19 cellular contexts compared by ENCODE assay signal in the genomic region with DNA sequence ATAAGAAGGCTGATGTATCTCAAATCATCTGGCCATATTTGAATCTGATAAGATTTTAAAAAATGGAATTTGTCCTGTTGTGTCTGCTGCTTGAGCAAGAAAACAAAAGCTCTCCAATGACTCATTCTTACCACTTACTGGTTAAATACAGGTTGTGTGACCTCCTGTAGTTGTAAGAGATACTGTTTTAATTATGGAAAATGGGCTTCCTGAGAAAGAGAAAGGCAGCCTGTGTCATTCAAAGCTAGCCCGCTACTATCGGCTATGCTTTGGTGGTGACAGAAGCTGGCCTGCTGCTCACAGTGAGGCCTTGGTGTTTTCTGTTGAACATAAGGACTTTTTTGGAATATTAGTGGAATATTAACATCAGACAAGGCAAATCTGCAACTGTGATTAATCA.
A peak's percentile ranks its signal among the peaks of the same experiment; 100 is the strongest.
DNase-seq lines count a peak whose midpoint lies in the region; ATAC-seq, FAIRE-seq and TF ChIP-seq lines count a peak whose summit lies in the region.
"Had no signal": no experiment of that assay in that cellular context is flagged by ENCODE, and none has a peak within 500 bp of the region (broad histone marks: within the 10 kb centered on the region; RNA-seq: fewer than 3 reads in every experiment).

No MANE protein-coding gene starts in this region.

- H3K36me3 ChIP-seq in astrocyte (ENCODE audit: insufficient read depth, low read length): no peaks in the 10 kb centered on the region
- H3K36me3 ChIP-seq: pancreas, upper lobe of right lung had no signal

- no peak overlapping the region for H3K4me2 ChIP-seq in astrocyte (ENCODE audit: low read length)
- H3K4me2 ChIP-seq: A549 had no signal

- no peaks in the 10 kb centered on the region for H3K27me3 Mint-ChIP-seq in astrocyte (ENCODE audit: low read depth, unreplicated experiment)
- H3K27me3 Mint-ChIP-seq in stimulated activated naive B cell treated with anti-CD40 and anti-IgM and Interleukin-4, amounts not matched to agents 10 μg/mL and 1 μg/mL and 100 μg/mL, for 72 hours: no peaks in the 10 kb centered on the region
- H3K27me3 Mint-ChIP-seq in activated CD4-positive, alpha-beta memory T cell treated with anti-CD3 and anti-CD28 coated beads for 36 hours: no peaks in the 10 kb centered on the region
- H3K27me3 Mint-ChIP-seq: CD4-positive, alpha-beta T cell had no signal

- H4K20me1 ChIP-seq in astrocyte (ENCODE audit: insufficient read depth, low read length): no peaks in the 10 kb centered on the region

- intact Hi-C loops in activated CD4-positive, alpha-beta memory T cell treated with anti-CD3 and anti-CD28 coated beads for 36 hours (cut with micrococcal nuclease): no loop called here

- no peak overlapping the region for H3K4me3 Mint-ChIP-seq in astrocyte (ENCODE audit: unreplicated experiment)
- no peak overlapping the region for H3K4me3 Mint-ChIP-seq in stimulated activated naive B cell treated with anti-CD40 and anti-IgM and Interleukin-4, amounts not matched to agents 10 μg/mL and 1 μg/mL and 100 μg/mL, for 72 hours
- no peak overlapping the region for H3K4me3 Mint-ChIP-seq in activated CD4-positive, alpha-beta memory T cell treated with anti-CD3 and anti-CD28 coated beads for 36 hours
- H3K4me3 Mint-ChIP-seq: CD4-positive, alpha-beta T cell; T-helper 2 cell treated with Interferon-gamma antibody and Interleukin-4, amounts not matched to agents 5 μg/mL and 100 μg/mL, for 36 hours had no signal

- POLR2A ChIA-PET in activated CD4-positive, alpha-beta memory T cell treated with anti-CD3 and anti-CD28 coated beads for 36 hours (lab: Charles Lee): no interaction called here

- no peak overlapping the region for H3K4me3 ChIP-seq in astrocyte (ENCODE audit: insufficient read depth, low read depth, low read length)
- H3K4me3 ChIP-seq: A549, coronary artery, pancreas, upper lobe of right lung had no signal

- H3K9me3 Mint-ChIP-seq in astrocyte (ENCODE audit: unreplicated experiment): peaks cover 6% of the 10 kb centered on the region
- H3K9me3 Mint-ChIP-seq in stimulated activated naive B cell treated with anti-CD40 and anti-IgM and Interleukin-4, amounts not matched to agents 10 μg/mL and 1 μg/mL and 100 μg/mL, for 72 hours: peaks cover 10 to 17% of the 10 kb centered on the region in 2 donors
- peaks cover 14% of the 10 kb centered on the region for H3K9me3 Mint-ChIP-seq in activated CD4-positive, alpha-beta memory T cell treated with anti-CD3 and anti-CD28 coated beads for 36 hours

- no peaks in the 10 kb centered on the region for H3K79me2 ChIP-seq in astrocyte (ENCODE audit: insufficient read depth, low read length)

- ATAC-seq in HG03432 (IDR thresholded peaks at IDR 0.05; ENCODE audit: unreplicated experiment): peak; percentile 43
- ATAC-seq in stimulated activated naive B cell treated with anti-CD40 and anti-IgM and Interleukin-4, amounts not matched to agents 10 μg/mL and 1 μg/mL and 100 μg/mL, for 72 hours (replicated peaks): peak; percentile 72 to 80
- ATAC-seq in GM21515 (IDR thresholded peaks at IDR 0.05; ENCODE audit: unreplicated experiment): no peak
- ATAC-seq: A549, pancreas, upper lobe of right lung had no signal

- H3K27me3 ChIP-seq in astrocyte (ENCODE audit: insufficient read depth, low read length): no peaks in the 10 kb centered on the region
- H3K27me3 ChIP-seq: pancreas, upper lobe of right lung had no signal

- no peak for TF ChIP-seq CTCF in astrocyte (IDR thresholded peaks at IDR 0.05; ENCODE audit: insufficient read depth, low read depth, low read length)

- FAIRE-seq in astrocyte (lab: Jason Lieb, UNC): no peak
- FAIRE-seq: A549, pancreas had no signal

- peaks cover 8% of the 10 kb centered on the region for H3K4me1 Mint-ChIP-seq in astrocyte (ENCODE audit: low read depth, unreplicated experiment)
- peaks cover 6 to 9% of the 10 kb centered on the region in 2 donors for H3K4me1 Mint-ChIP-seq in stimulated activated naive B cell treated with anti-CD40 and anti-IgM and Interleukin-4, amounts not matched to agents 10 μg/mL and 1 μg/mL and 100 μg/mL, for 72 hours
- H3K4me1 Mint-ChIP-seq in activated CD4-positive, alpha-beta memory T cell treated with anti-CD3 and anti-CD28 coated beads for 36 hours (ENCODE audit: low read depth): no peaks in the 10 kb centered on the region

- H3K36me3 Mint-ChIP-seq in astrocyte (ENCODE audit: low read depth, unreplicated experiment): no peaks in the 10 kb centered on the region
- H3K36me3 Mint-ChIP-seq in stimulated activated naive B cell treated with anti-CD40 and anti-IgM and Interleukin-4, amounts not matched to agents 10 μg/mL and 1 μg/mL and 100 μg/mL, for 72 hours: no peaks in the 10 kb centered on the region
- no peaks in the 10 kb centered on the region for H3K36me3 Mint-ChIP-seq in activated CD4-positive, alpha-beta memory T cell treated with anti-CD3 and anti-CD28 coated beads for 36 hours

- H3K9ac ChIP-seq in astrocyte (ENCODE audit: low read length): no peak overlapping the region

- H3K27ac Mint-ChIP-seq in astrocyte (ENCODE audit: unreplicated experiment): no peak overlapping the region
- H3K27ac Mint-ChIP-seq in stimulated activated naive B cell treated with anti-CD40 and anti-IgM and Interleukin-4, amounts not matched to agents 10 μg/mL and 1 μg/mL and 100 μg/mL, for 72 hours: peak overlapping the region; percentile 85
- H3K27ac Mint-ChIP-seq in activated CD4-positive, alpha-beta memory T cell treated with anti-CD3 and anti-CD28 coated beads for 36 hours: no peak overlapping the region
- H3K27ac Mint-ChIP-seq: CD4-positive, alpha-beta T cell; T-helper 2 cell treated with Interferon-gamma antibody and Interleukin-4, amounts not matched to agents 5 μg/mL and 100 μg/mL, for 36 hours had no signal

- DNase-seq in NCI-H748 (lab: John Stamatoyannopoulos, UW; ENCODE audit: unreplicated experiment) (peak; percentile 28), NCI-H748 treated with DMSO at 0.1 percent for 48 hours (lab: John Stamatoyannopoulos, UW) (no peak), astrocyte (ENCODE audit: low read depth) (peak; percentile 2), retina (no peak)
- DNase-seq in stimulated activated naive B cell treated with anti-CD40 and anti-IgM and Interleukin-4, amounts not matched to agents 10 μg/mL and 1 μg/mL and 100 μg/mL, for 72 hours: no peak
- DNase-seq in activated CD4-positive, alpha-beta memory T cell treated with anti-CD3 and anti-CD28 coated beads for 36 hours: no peak
- DNase-seq: activated CD4-positive, CD25-positive, alpha-beta regulatory T cell treated with anti-CD3 and anti-CD28 coated beads, Interleukin-2, amount 50 U/mL, for 72 hours; CD4-positive, alpha-beta T cell; DND-41; foreskin melanocyte; NCI-H1092; pancreas; SHP77 treated with DMSO at 0.1 percent for 48 hours; upper lobe of right lung had no signal

- H3K4me1 ChIP-seq in astrocyte (ENCODE audit: insufficient read depth, low read length): no peaks in the 10 kb centered on the region
- H3K4me1 ChIP-seq: A549, pancreas, upper lobe of right lung had no signal

- H2AFZ ChIP-seq in astrocyte (ENCODE audit: low read depth, low read length): no peak overlapping the region

- H3K27ac ChIP-seq in astrocyte (ENCODE audit: low read depth, low read length): no peak overlapping the region
- H3K27ac ChIP-seq: A549, coronary artery, pancreas, upper lobe of right lung had no signal

- H3K9me3 ChIP-seq in astrocyte (ENCODE audit: insufficient read depth, low read depth, low read length): no peaks in the 10 kb centered on the region
- H3K9me3 ChIP-seq: A549, pancreas, upper lobe of right lung had no signal

- CTCF ChIA-PET in activated CD4-positive, alpha-beta memory T cell treated with anti-CD3 and anti-CD28 coated beads for 36 hours (lab: Charles Lee): no interaction called here

Comparison
In these comparisons a context has a peak if more than half of its experiments do, and no peak if none do; other contexts are left out.
1. DNase-seq: peak in NCI-H748 (single experiment) and astrocyte (single experiment); none in NCI-H748 treated with DMSO at 0.1 percent for 48 hours (single experiment), stimulated activated naive B cell treated with anti-CD40 and anti-IgM and Interleukin-4, amounts not matched to agents 10 μg/mL and 1 μg/mL and 100 μg/mL, for 72 hours (single experiment), retina (single experiment) and activated CD4-positive, alpha-beta memory T cell treated with anti-CD3 and anti-CD28 coated beads for 36 hours (single experiment).